ENCODE assay signal across 8 cellular contexts in the genomic region with DNA sequence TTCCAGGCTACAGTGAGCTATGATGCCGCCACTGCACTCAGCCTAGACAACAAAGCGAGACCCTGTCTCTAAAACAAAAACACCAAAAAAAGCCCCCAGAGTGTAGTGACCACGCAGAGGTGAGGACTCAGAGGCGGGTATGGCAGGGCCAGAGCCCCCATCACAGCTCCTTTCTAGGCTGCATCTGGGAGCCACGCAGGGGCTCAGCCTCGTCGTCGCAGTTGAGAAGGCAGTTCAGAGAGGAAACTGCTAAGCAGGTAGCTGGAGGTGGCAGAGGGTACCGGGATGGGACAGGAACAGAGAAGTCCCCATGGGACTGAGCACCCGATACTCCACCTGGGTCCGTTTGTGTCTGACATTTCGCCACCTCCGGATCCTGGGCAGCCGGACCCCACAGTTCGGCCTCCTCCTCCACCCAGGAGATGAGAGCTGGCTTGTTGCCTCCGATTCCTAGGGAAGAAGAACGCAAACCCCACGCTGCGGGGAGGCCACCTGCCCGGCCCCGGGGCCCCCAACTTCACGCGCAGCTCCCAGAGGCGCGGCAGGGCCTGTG. TPM values are rescaled to one million over a fixed set of nuclear protein-coding genes. Genes with fewer than 3 reads are reported as not detected.
DNase-seq lines count a peak whose midpoint lies in the region; FAIRE-seq and TF ChIP-seq lines count a peak whose summit lies in the region.

No MANE protein-coding gene starts in this region.

- DNase-seq in Ammon's horn (ENCODE audit: low spot score): peak; percentile 12
- peak; percentile 60 for DNase-seq in GM20000 (ENCODE audit: low spot score)
- DNase-seq in NCI-H526 treated with DMSO at 0.1 percent for 48 hours (lab: John Stamatoyannopoulos, UW): peak; percentile 14
- DNase-seq in chondrocyte (ENCODE audit: low spot score): no peak
- no peak for DNase-seq in D721Med (ENCODE audit: insufficient read length, low spot score)
- no peak for DNase-seq in NCI-H446 treated with DMSO at 0.1 percent for 48 hours (lab: John Stamatoyannopoulos, UW)
- DNase-seq in middle frontal gyrus (ENCODE audit: extremely low spot score, low spot score): no peak

- peaks cover 11% of the 10 kb centered on the region for H3K4me1 ChIP-seq in mesodermal cell (ENCODE audit: control insufficient read depth, insufficient read depth, low read length, poor library complexity, severe bottlenecking)

- no peaks in the 10 kb centered on the region for H3K27me3 Mint-ChIP-seq in chondrocyte (ENCODE audit: low read depth)

- H3K9me3 Mint-ChIP-seq in chondrocyte (ENCODE audit: low read depth): no peaks in the 10 kb centered on the region

- peak overlapping the region; percentile 74 for H3K4me3 Mint-ChIP-seq in chondrocyte (ENCODE audit: unreplicated experiment)

- peak overlapping the region; percentile 95 for H3K27ac ChIP-seq in mesodermal cell (ENCODE audit: low read depth, low read length, severe bottlenecking)

- FAIRE-seq in D721Med (lab: Jason Lieb, UNC): no peak

- WGBS in mesodermal cell (ENCODE audit: insufficient coverage in 2 of 2), 2 experiments: 4 to 14% methylated on average over 13 to 20 of the region's 25 CpGs

- TF ChIP-seq CTCF in GM20000 (IDR thresholded peaks at IDR 0.05; ENCODE audit: extremely low read depth, missing control alignments) (no peak), chondrocyte (IDR thresholded peaks at IDR 0.05) (no peak), D721Med (IDR thresholded peaks at IDR 0.05; ENCODE audit: insufficient read depth, missing control alignments) (no peak)

- H3K4me3 ChIP-seq in mesodermal cell (ENCODE audit: extremely low read depth, insufficient read depth, low read length, poor library complexity, severe bottlenecking): peak overlapping the region; percentile 68

- peak overlapping the region; percentile 77 for H3K27ac Mint-ChIP-seq in chondrocyte (ENCODE audit: unreplicated experiment)

- peaks cover 12% of the 10 kb centered on the region for H3K36me3 Mint-ChIP-seq in chondrocyte (ENCODE audit: low read depth)

- H3K36me3 ChIP-seq in mesodermal cell (ENCODE audit: control insufficient read depth, insufficient read depth, low read length): peaks cover 41% of the 10 kb centered on the region

- H3K9me3 ChIP-seq in mesodermal cell (ENCODE audit: control insufficient read depth, low read length): peaks cover 3% of the 10 kb centered on the region

- peaks cover 17% of the 10 kb centered on the region for H3K4me1 Mint-ChIP-seq in chondrocyte (ENCODE audit: low read depth)

RNA-seq across cellular contexts. Expression of gene ZNF764, which starts 0.7 kb away (rescaled TPM):
- total RNA-seq in chondrocyte: 8.3 to 11.1 TPM (median 8.6 TPM) in 3 replicates
- polyA plus RNA-seq in mesodermal cell (2013, experiment 1 of 2): 8.1 TPM
- 7.1 TPM for polyA plus RNA-seq in mesodermal cell (2013, experiment 2 of 2)

RNA-seq across cellular contexts. Expression of gene ZNF688, which starts 14.0 kb away (rescaled TPM):
- 11.7 to 15.0 TPM (median 13.7 TPM) in 3 replicates for total RNA-seq in chondrocyte
- polyA plus RNA-seq in mesodermal cell (2013, experiment 1 of 2): 6.2 TPM
- polyA plus RNA-seq in mesodermal cell (2013, experiment 2 of 2): 7.6 TPM

RNA-seq across cellular contexts. Expression of gene ZNF747, which starts 22.8 kb away (rescaled TPM):
- total RNA-seq in chondrocyte: 3.5 to 6.7 TPM (median 6.7 TPM) in 3 replicates
- polyA plus RNA-seq in mesodermal cell (2013, experiment 1 of 2): 4.9 TPM
- polyA plus RNA-seq in mesodermal cell (2013, experiment 2 of 2): 4.4 TPM

RNA-seq across cellular contexts. Expression of gene ZNF785, which starts 28.0 kb away (rescaled TPM):
- total RNA-seq in chondrocyte: 17.0 to 20.2 TPM (median 17.7 TPM) in 3 replicates
- polyA plus RNA-seq in mesodermal cell (2013, experiment 1 of 2): 7.9 TPM
- polyA plus RNA-seq in mesodermal cell (2013, experiment 2 of 2): 9.1 TPM

RNA-seq across cellular contexts. Expression of gene ZNF768, which starts 31.1 kb away (rescaled TPM):
- 27.6 to 30.0 TPM (median 28.6 TPM) in 3 replicates for total RNA-seq in chondrocyte
- 33.7 TPM for polyA plus RNA-seq in mesodermal cell (2013, experiment 1 of 2)
- 31.0 TPM for polyA plus RNA-seq in mesodermal cell (2013, experiment 2 of 2)

Comparison
In these comparisons a context has a peak if more than half of its experiments do, and no peak if none do; other contexts are left out.
1. DNase-seq: peak in Ammon's horn (single experiment), GM20000 (single experiment) and NCI-H526 treated with DMSO at 0.1 percent for 48 hours (single experiment); none in chondrocyte (single experiment), D721Med (single experiment), NCI-H446 treated with DMSO at 0.1 percent for 48 hours (single experiment) and middle frontal gyrus (single experiment).